Comparison of ENCODE assay signal across 10 cellular contexts in the genomic region with DNA sequence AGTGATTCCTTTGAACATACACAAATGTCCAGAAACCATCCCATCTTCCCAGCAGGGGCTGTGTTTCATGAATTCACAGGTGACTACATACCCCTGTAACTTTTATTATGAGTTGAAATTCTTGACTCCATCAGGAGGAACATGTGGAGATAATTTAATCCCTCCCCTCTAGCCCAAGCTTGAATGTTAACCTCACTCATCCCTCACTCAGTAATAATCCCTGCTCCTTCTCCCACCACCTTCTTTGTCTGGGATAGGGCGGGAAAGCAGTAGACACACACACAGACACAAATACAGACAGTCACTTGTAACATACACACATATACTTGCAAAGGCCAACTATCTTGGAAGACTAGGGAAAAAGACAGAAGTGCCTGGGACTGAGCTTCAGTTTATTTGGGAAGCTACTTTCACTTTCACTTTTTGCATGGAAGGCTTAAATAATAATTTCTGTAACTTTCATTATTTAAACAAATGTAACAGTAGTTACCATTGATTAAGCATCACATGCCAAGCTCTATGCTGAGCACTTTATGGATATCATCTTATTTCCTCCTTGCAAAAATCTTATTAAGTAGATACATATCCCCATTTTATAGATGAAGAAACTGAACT. TPM values are rescaled to one million over a fixed set of nuclear protein-coding genes. Genes with fewer than 3 reads are reported as not detected.
DNase-seq lines count a peak whose midpoint lies in the region; ATAC-seq and TF ChIP-seq lines count a peak whose summit lies in the region.
"Had no signal": no experiment of that assay in that cellular context is flagged by ENCODE, and none has a peak within 500 bp of the region (broad histone marks: within the 10 kb centered on the region; RNA-seq: fewer than 3 reads in every experiment).

No MANE protein-coding gene starts in this region.

- H3K27me3 ChIP-seq in mucosa of stomach (ENCODE audit: control insufficient read depth, insufficient read depth, low read length) = no peaks in the 10 kb centered on the region

- H3K36me3 Mint-ChIP-seq in dendritic cell treated with granulocyte-macrophage colony-stimulating factor and Interleukin-4, amounts not matched to agents 40 ng/mL and 50 ng/mL, for 4 days (ENCODE audit: low read depth) = no peaks in the 10 kb centered on the region
- H3K36me3 Mint-ChIP-seq: activated naive CD4-positive, alpha-beta T cell treated with anti-CD3 and anti-CD28 coated beads, Interleukin-2, amount 50 U/mL, for 24 hours had no signal

- H3K36me3 ChIP-seq in mucosa of stomach (ENCODE audit: control insufficient read depth, insufficient read depth, low read length) = no peaks in the 10 kb centered on the region

- in situ Hi-C loops in ACHN (cut with HindIII; ENCODE audit: low pct_ligation_motif_present, low pct_unique_long_range_greater_than_20kb, low sequenced_read_pairs) = no loop called here
- in situ Hi-C loops in G401 (cut with HindIII; ENCODE audit: low sequenced_read_pairs) = no loop called here

- TF ChIP-seq CTCF in LNCaP clone FGC (IDR thresholded peaks at IDR 0.05; ENCODE audit: control insufficient read depth, extremely low read depth, insufficient read depth) = no peak

- H3K4me3 Mint-ChIP-seq in dendritic cell treated with granulocyte-macrophage colony-stimulating factor and Interleukin-4, amounts not matched to agents 40 ng/mL and 50 ng/mL, for 4 days = peak overlapping the region; percentile 64

- peaks cover 17% of the 10 kb centered on the region for H3K4me1 Mint-ChIP-seq in dendritic cell treated with granulocyte-macrophage colony-stimulating factor and Interleukin-4, amounts not matched to agents 40 ng/mL and 50 ng/mL, for 4 days (ENCODE audit: low read depth)

- H3K4me1 ChIP-seq in mucosa of stomach (ENCODE audit: control insufficient read depth, insufficient read depth, low read length) = no peaks in the 10 kb centered on the region

- no peaks in the 10 kb centered on the region for H3K9me3 Mint-ChIP-seq in dendritic cell treated with granulocyte-macrophage colony-stimulating factor and Interleukin-4, amounts not matched to agents 40 ng/mL and 50 ng/mL, for 4 days
- H3K9me3 Mint-ChIP-seq: activated naive CD4-positive, alpha-beta T cell treated with anti-CD3 and anti-CD28 coated beads, Interleukin-2, amount 50 U/mL, for 24 hours had no signal

- H3K27me3 Mint-ChIP-seq in dendritic cell treated with granulocyte-macrophage colony-stimulating factor and Interleukin-4, amounts not matched to agents 40 ng/mL and 50 ng/mL, for 4 days = peaks cover 20% of the 10 kb centered on the region

- H3K9ac ChIP-seq in mucosa of stomach (ENCODE audit: low read length) = no peak overlapping the region

- ATAC-seq in HG03175 (IDR thresholded peaks at IDR 0.05; ENCODE audit: unreplicated experiment) = no peak

- peak overlapping the region; percentile 12; the same call in 1 of the 2 replicates for H3K4me3 ChIP-seq in LNCaP clone FGC (ENCODE audit: low read depth, low read length)
- H3K4me3 ChIP-seq in mucosa of stomach (ENCODE audit: low read length) = peak overlapping the region; percentile 40

- intact Hi-C loops in dendritic cell treated with granulocyte-macrophage colony-stimulating factor and Interleukin-4, amounts not matched to agents 40 ng/mL and 50 ng/mL, for 4 days (cut with micrococcal nuclease) = no loop called here

- peak; percentile 61 for DNase-seq in ACHN
- no peak for DNase-seq in LNCaP clone FGC (ENCODE audit: low read depth)
- DNase-seq in G401 (ENCODE audit: low spot score) = no peak
- no peak for DNase-seq in HuH-7 (ENCODE audit: low spot score)
- no peak for DNase-seq in germinal center (ENCODE audit: low spot score)
- DNase-seq: nucleus accumbens had no signal

- H3K9me3 ChIP-seq in mucosa of stomach (ENCODE audit: control insufficient read depth, low read length) = no peaks in the 10 kb centered on the region

- no peak overlapping the region for H3K27ac Mint-ChIP-seq in dendritic cell treated with granulocyte-macrophage colony-stimulating factor and Interleukin-4, amounts not matched to agents 40 ng/mL and 50 ng/mL, for 4 days
- H3K27ac Mint-ChIP-seq: activated naive CD4-positive, alpha-beta T cell treated with anti-CD3 and anti-CD28 coated beads, Interleukin-2, amount 50 U/mL, for 24 hours had no signal

RNA-seq across cellular contexts. Expression of a gene that starts 7.3 kb away (rescaled TPM):
- total RNA-seq in G401 (2014; rRNA removed; shearing (Covaris generic)) = 0.18 and 3.0 TPM in 2 replicates
